ENCODE assay signal across 4 cellular contexts in genomic region chr11:119017377-119017776, GRCh38. TPM values are rescaled to one million over a fixed set of nuclear protein-coding genes. Genes with fewer than 3 reads are reported as not detected.
DNase-seq lines count a peak whose midpoint lies in the region; ATAC-seq, FAIRE-seq and TF ChIP-seq lines count a peak whose summit lies in the region.
"Not testable (repeated sequence)": the region's sequence is repeated elsewhere in the genome, so short reads cannot be mapped to it uniquely, and the experiment has no call there.

No MANE protein-coding gene starts in this region.

- peaks cover 49% of the 10 kb centered on the region for H3K36me3 ChIP-seq in CD8-positive, alpha-beta memory T cell (ENCODE audit: insufficient read depth, low read length)
- H3K36me3 ChIP-seq in pancreas: peaks cover 6 to 20% (median 9%) of the 10 kb centered on the region in 3 donors

- peaks cover 36 to 68% (median 55%) of the 10 kb centered on the region in 3 donors for H3K4me1 Mint-ChIP-seq in CD8-positive, alpha-beta memory T cell
- H3K4me1 Mint-ChIP-seq in activated CD4-positive, alpha-beta memory T cell treated with anti-CD3 and anti-CD28 coated beads, Interleukin-2, amount 10 ng/mL, durations not matched to agents 7 days and 5 days: peaks cover 57% of the 10 kb centered on the region

- H3K27ac ChIP-seq in CD8-positive, alpha-beta memory T cell (ENCODE audit: low read depth, low read length): peak overlapping the region; percentile 94
- H3K27ac ChIP-seq in pancreas: peak overlapping the region in 3 of 4 donors; percentile 87 to 93 (median 89)

- POLR2A ChIA-PET in CD8-positive, alpha-beta memory T cell (lab: Charles Lee): interaction anchor here (0.6 to 1.9 kb wide), 4 partner anchors 29 to 179 kb away, joined by 4 to 8 read pairs (median 5); partner anchors contain the start of gene C2CD2L
- POLR2A ChIA-PET in activated CD4-positive, alpha-beta memory T cell treated with anti-CD3 and anti-CD28 coated beads, Interleukin-2, amount 10 ng/mL, durations not matched to agents 7 days and 5 days (lab: Charles Lee): interaction anchor here (1.0 to 12.8 kb wide), 7 partner anchors 12 to 226 kb away, joined by 3 to 150 read pairs (median 26); partner anchors contain the start of genes CENATAC, SLC37A4 and VPS11

- peak overlapping the region; percentile 83 for H3K4me3 ChIP-seq in CD8-positive, alpha-beta memory T cell (ENCODE audit: low read length)
- H3K4me3 ChIP-seq in fibroblast of pulmonary artery (replicated peaks; ENCODE audit: low read depth, low read length) (peak overlapping the region; percentile 89), pancreas (peak overlapping the region; percentile 67 to 88 (median 74))

- not testable (repeated sequence) for H3K9me3 Mint-ChIP-seq in CD8-positive, alpha-beta memory T cell; activated CD4-positive, alpha-beta memory T cell treated with anti-CD3 and anti-CD28 coated beads, Interleukin-2, amount 10 ng/mL, durations not matched to agents 7 days and 5 days

- H3K4me1 ChIP-seq in CD8-positive, alpha-beta memory T cell (ENCODE audit: insufficient read depth, low read length): peaks cover 39% of the 10 kb centered on the region
- H3K4me1 ChIP-seq in pancreas: peaks cover 17 to 35% (median 29%) of the 10 kb centered on the region in 3 donors

- peak overlapping the region; percentile 97 to 100 (median 100) for H3K27ac Mint-ChIP-seq in CD8-positive, alpha-beta memory T cell
- H3K27ac Mint-ChIP-seq in activated CD4-positive, alpha-beta memory T cell treated with anti-CD3 and anti-CD28 coated beads, Interleukin-2, amount 10 ng/mL, durations not matched to agents 7 days and 5 days: peak overlapping the region; percentile 100

- DNase-seq in CD8-positive, alpha-beta memory T cell: peak in 1 of 5 donors; percentile 10
- DNase-seq in activated CD4-positive, alpha-beta memory T cell treated with anti-CD3 and anti-CD28 coated beads, Interleukin-2, amount 10 ng/mL, durations not matched to agents 7 days and 5 days; fibroblast of pulmonary artery (ENCODE audit: low read depth): not testable (repeated sequence)
- peak in 1 of 6 donors; percentile 2 for DNase-seq in pancreas

- TF ChIP-seq CTCF in fibroblast of pulmonary artery (IDR thresholded peaks at IDR 0.05; ENCODE audit: low read length, missing control alignments); pancreas (IDR thresholded peaks at IDR 0.05): not testable (repeated sequence)

- H3K4me3 Mint-ChIP-seq in CD8-positive, alpha-beta memory T cell: peak overlapping the region; percentile 97 to 100 (median 99)
- H3K4me3 Mint-ChIP-seq in activated CD4-positive, alpha-beta memory T cell treated with anti-CD3 and anti-CD28 coated beads, Interleukin-2, amount 10 ng/mL, durations not matched to agents 7 days and 5 days: peak overlapping the region; percentile 90

- intact Hi-C loops in pancreas (cut with DNase I): not testable (repeated sequence)

- ATAC-seq in pancreas: not testable (repeated sequence)

- 1 to 2% methylated on average over 10 of the region's 10 CpGs for WGBS in pancreas, 2 donors

- not testable (repeated sequence) for H3K27me3 ChIP-seq in CD8-positive, alpha-beta memory T cell (ENCODE audit: insufficient read depth, low read length, poor library complexity, severe bottlenecking); pancreas

- peaks cover 7 to 83% (median 18%) of the 10 kb centered on the region in 3 donors for H3K36me3 Mint-ChIP-seq in CD8-positive, alpha-beta memory T cell
- H3K36me3 Mint-ChIP-seq in activated CD4-positive, alpha-beta memory T cell treated with anti-CD3 and anti-CD28 coated beads, Interleukin-2, amount 10 ng/mL, durations not matched to agents 7 days and 5 days (ENCODE audit: low read depth): peaks cover 79% of the 10 kb centered on the region

- H3K9me3 ChIP-seq in CD8-positive, alpha-beta memory T cell (ENCODE audit: low read length); pancreas: not testable (repeated sequence)

- H3K27me3 Mint-ChIP-seq in CD8-positive, alpha-beta memory T cell; activated CD4-positive, alpha-beta memory T cell treated with anti-CD3 and anti-CD28 coated beads, Interleukin-2, amount 10 ng/mL, durations not matched to agents 7 days and 5 days: not testable (repeated sequence)

- CTCF ChIA-PET in CD8-positive, alpha-beta memory T cell (lab: Charles Lee): not testable (repeated sequence)
- CTCF ChIA-PET in activated CD4-positive, alpha-beta memory T cell treated with anti-CD3 and anti-CD28 coated beads, Interleukin-2, amount 10 ng/mL, durations not matched to agents 7 days and 5 days (lab: Charles Lee): interaction anchor here (0.9 to 3.2 kb wide), 2 partner anchors 14 to 38 kb away, joined by 4 to 21 read pairs; partner anchors contain the start of gene HYOU1

- FAIRE-seq in pancreas (lab: Jason Lieb, UNC): not testable (repeated sequence)

RNA-seq across cellular contexts. Expression of gene RPS25, which starts 0.8 kb away (rescaled TPM):
- 1,000 to 10,000 TPM; 1,415 to 1,447 TPM for total RNA-seq in CD8-positive, alpha-beta memory T cell
- polyA plus RNA-seq in CD8-positive, alpha-beta memory T cell: 4,526 TPM
- 1,000 to 10,000 TPM; 1,257 to 1,287 TPM for total RNA-seq in activated CD4-positive, alpha-beta memory T cell treated with anti-CD3 and anti-CD28 coated beads, Interleukin-2, amount 10 ng/mL, durations not matched to agents 7 days and 5 days
- 100 to 1,000 TPM; 536 to 863 (median 675) TPM for total RNA-seq in pancreas
- polyA plus RNA-seq in pancreas: 1,000 to 10,000 TPM; 1,298 to 1,472 TPM

RNA-seq across cellular contexts. Expression of gene TRAPPC4, which starts 1.2 kb away (rescaled TPM):
- 100 to 1,000 TPM; 154 TPM for total RNA-seq in CD8-positive, alpha-beta memory T cell
- polyA plus RNA-seq in CD8-positive, alpha-beta memory T cell: 125 TPM
- total RNA-seq in activated CD4-positive, alpha-beta memory T cell treated with anti-CD3 and anti-CD28 coated beads, Interleukin-2, amount 10 ng/mL, durations not matched to agents 7 days and 5 days: 10 to 100 TPM; 67.0 to 71.1 TPM
- total RNA-seq in pancreas: 10 to 100 TPM; 13.7 to 36.5 (median 27.2) TPM
- 10 to 100 TPM; 21.6 to 55.7 TPM for polyA plus RNA-seq in pancreas

RNA-seq across cellular contexts. Expression of gene SLC37A4, which starts 13.3 kb away (rescaled TPM):
- 10 to 100 TPM; 22.7 to 28.5 TPM for total RNA-seq in CD8-positive, alpha-beta memory T cell
- polyA plus RNA-seq in CD8-positive, alpha-beta memory T cell: 11.3 TPM
- total RNA-seq in activated CD4-positive, alpha-beta memory T cell treated with anti-CD3 and anti-CD28 coated beads, Interleukin-2, amount 10 ng/mL, durations not matched to agents 7 days and 5 days: 10 to 100 TPM; 31.6 to 33.9 TPM
- 10 to 100 TPM; 27.1 to 41.6 (median 32.6) TPM for total RNA-seq in pancreas
- polyA plus RNA-seq in pancreas: 100 to 1,000 TPM in 1 of 2 donors, 10 to 100 TPM in 1; 67.0 to 163 TPM

RNA-seq across cellular contexts. Expression of gene CENATAC, which starts 19.4 kb away (rescaled TPM):
- 10 to 100 TPM; 29.1 to 34.6 TPM for total RNA-seq in CD8-positive, alpha-beta memory T cell
- 10.1 TPM for polyA plus RNA-seq in CD8-positive, alpha-beta memory T cell
- 10 to 100 TPM; 34.6 to 35.0 TPM for total RNA-seq in activated CD4-positive, alpha-beta memory T cell treated with anti-CD3 and anti-CD28 coated beads, Interleukin-2, amount 10 ng/mL, durations not matched to agents 7 days and 5 days
- total RNA-seq in pancreas: 10 to 100 TPM in 4 of 6 donors, 1 to 10 TPM in 2; 9.1 to 21.3 (median 14.0) TPM
- 10 to 100 TPM; 61.1 to 86.2 TPM for polyA plus RNA-seq in pancreas

RNA-seq across cellular contexts. Expression of gene HYOU1, which starts 39.6 kb away (rescaled TPM):
- total RNA-seq in CD8-positive, alpha-beta memory T cell: 100 to 1,000 TPM; 181 TPM
- 33.4 TPM for polyA plus RNA-seq in CD8-positive, alpha-beta memory T cell
- 100 to 1,000 TPM; 123 to 125 TPM for total RNA-seq in activated CD4-positive, alpha-beta memory T cell treated with anti-CD3 and anti-CD28 coated beads, Interleukin-2, amount 10 ng/mL, durations not matched to agents 7 days and 5 days
- total RNA-seq in pancreas: 100 to 1,000 TPM; 105 to 210 (median 169) TPM
- 10 to 100 TPM; 79.2 to 79.8 TPM for polyA plus RNA-seq in pancreas
